Comparison of ENCODE assay signal across 1 cellular context in the genomic region with DNA sequence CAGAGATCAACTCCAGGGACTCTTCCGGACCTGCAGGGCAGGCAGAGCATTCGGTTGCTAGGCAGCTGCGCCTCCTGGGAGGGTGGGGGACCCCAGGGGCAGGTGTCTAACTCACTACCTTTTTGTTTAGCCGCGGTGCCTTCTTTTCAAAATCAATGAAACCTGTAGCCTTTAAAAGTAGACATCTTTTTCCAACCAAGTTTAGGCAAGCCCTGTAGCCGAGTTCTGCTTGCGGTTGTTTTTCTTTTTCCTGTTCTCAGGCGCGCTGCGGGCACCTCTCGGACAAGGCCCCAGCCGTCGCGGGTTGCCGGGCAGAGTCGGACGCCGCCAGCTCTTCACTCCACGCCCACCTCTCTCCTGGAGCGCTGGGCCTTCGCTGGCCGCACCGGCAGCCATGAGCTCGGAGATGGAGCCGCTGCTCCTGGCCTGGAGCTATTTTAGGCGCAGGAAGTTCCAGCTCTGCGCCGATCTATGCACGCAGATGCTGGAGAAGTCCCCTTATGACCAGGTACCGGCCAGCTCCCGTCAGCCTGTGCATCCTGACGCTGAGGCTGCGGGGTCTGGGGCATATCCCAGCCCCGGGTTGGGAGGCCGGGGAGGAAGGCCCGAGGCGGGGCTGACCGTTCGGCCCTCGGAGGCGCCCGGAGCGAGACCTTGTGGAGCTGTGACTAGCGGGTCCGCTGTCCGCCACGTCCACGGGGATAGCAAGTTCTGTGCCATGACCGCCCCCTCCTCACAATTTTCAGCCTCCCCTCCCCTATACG.
TF ChIP-seq lines count a peak whose summit lies in the region.

A gene (plus strand): TSS at position 338 of the 764 bp plus-strand sequence. CDS start 57 bp downstream, at position 395.

TF ChIP-seq in HepG2, 621 proteins besides CTCF, POLR2A, EP300 and RAD21 (continued from another document and continues in another):
- TF ChIP-seq, protein P1, sequence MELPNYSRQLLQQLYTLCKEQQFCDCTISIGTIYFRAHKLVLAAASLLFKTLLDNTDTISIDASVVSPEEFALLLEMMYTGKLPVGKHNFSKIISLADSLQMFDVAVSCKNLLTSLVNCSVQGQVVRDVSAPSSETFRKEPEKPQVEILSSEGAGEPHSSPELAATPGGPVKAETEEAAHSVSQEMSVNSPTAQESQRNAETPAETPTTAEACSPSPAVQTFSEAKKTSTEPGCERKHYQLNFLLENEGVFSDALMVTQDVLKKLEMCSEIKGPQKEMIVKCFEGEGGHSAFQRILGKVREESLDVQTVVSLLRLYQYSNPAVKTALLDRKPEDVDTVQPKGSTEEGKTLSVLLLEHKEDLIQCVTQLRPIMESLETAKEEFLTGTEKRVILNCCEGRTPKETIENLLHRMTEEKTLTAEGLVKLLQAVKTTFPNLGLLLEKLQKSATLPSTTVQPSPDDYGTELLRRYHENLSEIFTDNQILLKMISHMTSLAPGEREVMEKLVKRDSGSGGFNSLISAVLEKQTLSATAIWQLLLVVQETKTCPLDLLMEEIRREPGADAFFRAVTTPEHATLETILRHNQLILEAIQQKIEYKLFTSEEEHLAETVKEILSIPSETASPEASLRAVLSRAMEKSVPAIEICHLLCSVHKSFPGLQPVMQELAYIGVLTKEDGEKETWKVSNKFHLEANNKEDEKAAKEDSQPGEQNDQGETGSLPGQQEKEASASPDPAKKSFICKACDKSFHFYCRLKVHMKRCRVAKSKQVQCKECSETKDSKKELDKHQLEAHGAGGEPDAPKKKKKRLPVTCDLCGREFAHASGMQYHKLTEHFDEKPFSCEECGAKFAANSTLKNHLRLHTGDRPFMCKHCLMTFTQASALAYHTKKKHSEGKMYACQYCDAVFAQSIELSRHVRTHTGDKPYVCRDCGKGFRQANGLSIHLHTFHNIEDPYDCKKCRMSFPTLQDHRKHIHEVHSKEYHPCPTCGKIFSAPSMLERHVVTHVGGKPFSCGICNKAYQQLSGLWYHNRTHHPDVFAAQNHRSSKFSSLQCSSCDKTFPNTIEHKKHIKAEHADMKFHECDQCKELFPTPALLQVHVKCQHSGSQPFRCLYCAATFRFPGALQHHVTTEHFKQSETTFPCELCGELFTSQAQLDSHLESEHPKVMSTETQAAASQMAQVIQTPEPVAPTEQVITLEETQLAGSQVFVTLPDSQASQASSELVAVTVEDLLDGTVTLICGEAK (IDR thresholded peaks at IDR 0.05) = no peak
- TF ChIP-seq, protein P1 (CRISPR knock-in tag; IDR thresholded peaks at IDR 0.05) = peak; percentile 84; the same call in 1 of the 2 replicates
- TF ChIP-seq ZNF136 (CRISPR knock-in tag; IDR thresholded peaks at IDR 0.05; ENCODE audit: low read depth) = 0 out of 2 replicates have a peak, but pooled peaks have one; percentile 52
- TF ChIP-seq, protein P2, sequence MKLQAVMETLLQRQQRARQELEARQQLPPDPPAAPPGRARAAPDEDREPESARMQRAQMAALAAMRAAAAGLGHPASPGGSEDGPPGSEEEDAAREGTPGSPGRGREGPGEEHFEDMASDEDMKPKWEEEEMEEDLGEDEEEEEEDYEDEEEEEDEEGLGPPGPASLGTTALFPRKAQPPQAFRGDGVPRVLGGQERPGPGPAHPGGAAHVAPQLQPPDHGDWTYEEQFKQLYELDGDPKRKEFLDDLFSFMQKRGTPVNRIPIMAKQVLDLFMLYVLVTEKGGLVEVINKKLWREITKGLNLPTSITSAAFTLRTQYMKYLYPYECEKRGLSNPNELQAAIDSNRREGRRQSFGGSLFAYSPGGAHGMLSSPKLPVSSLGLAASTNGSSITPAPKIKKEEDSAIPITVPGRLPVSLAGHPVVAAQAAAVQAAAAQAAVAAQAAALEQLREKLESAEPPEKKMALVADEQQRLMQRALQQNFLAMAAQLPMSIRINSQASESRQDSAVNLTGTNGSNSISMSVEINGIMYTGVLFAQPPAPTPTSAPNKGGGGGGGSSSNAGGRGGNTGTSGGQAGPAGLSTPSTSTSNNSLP (IDR thresholded peaks at IDR 0.05; ENCODE audit: low read depth, low read length) = 0 out of 2 replicates have a peak, but pooled peaks have one; percentile 9
- no peak for TF ChIP-seq ZNF326 (CRISPR knock-in tag; IDR thresholded peaks at IDR 0.05; ENCODE audit: borderline replicate concordance)
- TF ChIP-seq, protein P3, sequence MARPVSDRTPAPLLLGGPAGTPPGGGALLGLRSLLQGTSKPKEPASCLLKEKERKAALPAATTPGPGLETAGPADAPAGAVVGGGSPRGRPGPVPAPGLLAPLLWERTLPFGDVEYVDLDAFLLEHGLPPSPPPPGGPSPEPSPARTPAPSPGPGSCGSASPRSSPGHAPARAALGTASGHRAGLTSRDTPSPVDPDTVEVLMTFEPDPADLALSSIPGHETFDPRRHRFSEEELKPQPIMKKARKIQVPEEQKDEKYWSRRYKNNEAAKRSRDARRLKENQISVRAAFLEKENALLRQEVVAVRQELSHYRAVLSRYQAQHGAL (CRISPR knock-in tag; IDR thresholded peaks at IDR 0.05; ENCODE audit: not compliant biosample characterization) = peak; percentile 82
- no peak for TF ChIP-seq STAT5B (CRISPR knock-in tag; IDR thresholded peaks at IDR 0.05)
- TF ChIP-seq, protein P4, sequence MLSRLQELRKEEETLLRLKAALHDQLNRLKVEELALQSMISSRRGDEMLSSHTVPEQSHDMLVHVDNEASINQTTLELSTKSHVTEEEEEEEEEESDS (CRISPR knock-in tag; IDR thresholded peaks at IDR 0.05; ENCODE audit: borderline replicate concordance) = no peak
- no peak for TF ChIP-seq NPAS2 (CRISPR knock-in tag; IDR thresholded peaks at IDR 0.05; ENCODE audit: borderline replicate concordance)
- TF ChIP-seq FOXO1 (CRISPR knock-in tag; IDR thresholded peaks at IDR 0.05) = peak; percentile 30; the same call in 1 of the 2 replicates
- peak; percentile 65; the same call in 1 of the 2 replicates for TF ChIP-seq PITX1 (CRISPR knock-in tag; IDR thresholded peaks at IDR 0.05)
- no peak for TF ChIP-seq ZNF672 (CRISPR knock-in tag; IDR thresholded peaks at IDR 0.05)
- TF ChIP-seq, protein P5, sequence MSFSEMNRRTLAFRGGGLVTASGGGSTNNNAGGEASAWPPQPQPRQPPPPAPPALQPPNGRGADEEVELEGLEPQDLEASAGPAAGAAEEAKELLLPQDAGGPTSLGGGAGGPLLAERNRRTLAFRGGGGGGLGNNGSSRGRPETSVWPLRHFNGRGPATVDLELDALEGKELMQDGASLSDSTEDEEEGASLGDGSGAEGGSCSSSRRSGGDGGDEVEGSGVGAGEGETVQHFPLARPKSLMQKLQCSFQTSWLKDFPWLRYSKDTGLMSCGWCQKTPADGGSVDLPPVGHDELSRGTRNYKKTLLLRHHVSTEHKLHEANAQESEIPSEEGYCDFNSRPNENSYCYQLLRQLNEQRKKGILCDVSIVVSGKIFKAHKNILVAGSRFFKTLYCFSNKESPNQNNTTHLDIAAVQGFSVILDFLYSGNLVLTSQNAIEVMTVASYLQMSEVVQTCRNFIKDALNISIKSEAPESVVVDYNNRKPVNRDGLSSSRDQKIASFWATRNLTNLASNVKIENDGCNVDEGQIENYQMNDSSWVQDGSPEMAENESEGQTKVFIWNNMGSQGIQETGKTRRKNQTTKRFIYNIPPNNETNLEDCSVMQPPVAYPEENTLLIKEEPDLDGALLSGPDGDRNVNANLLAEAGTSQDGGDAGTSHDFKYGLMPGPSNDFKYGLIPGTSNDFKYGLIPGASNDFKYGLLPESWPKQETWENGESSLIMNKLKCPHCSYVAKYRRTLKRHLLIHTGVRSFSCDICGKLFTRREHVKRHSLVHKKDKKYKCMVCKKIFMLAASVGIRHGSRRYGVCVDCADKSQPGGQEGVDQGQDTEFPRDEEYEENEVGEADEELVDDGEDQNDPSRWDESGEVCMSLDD (CRISPR knock-in tag; IDR thresholded peaks at IDR 0.05; ENCODE audit: borderline replicate concordance) = no peak
- no peak for TF ChIP-seq MIER2 (CRISPR knock-in tag; IDR thresholded peaks at IDR 0.05)
- TF ChIP-seq, protein P6, sequence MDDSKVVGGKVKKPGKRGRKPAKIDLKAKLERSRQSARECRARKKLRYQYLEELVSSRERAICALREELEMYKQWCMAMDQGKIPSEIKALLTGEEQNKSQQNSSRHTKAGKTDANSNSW (CRISPR knock-in tag; IDR thresholded peaks at IDR 0.05; ENCODE audit: borderline replicate concordance) = no peak
- TF ChIP-seq ZNF510 (CRISPR knock-in tag; IDR thresholded peaks at IDR 0.05; ENCODE audit: low read depth) = no peak
- TF ChIP-seq PCBP1 (IDR thresholded peaks at IDR 0.05; ENCODE audit: borderline replicate concordance, low read depth, low read length) = no peak
- TF ChIP-seq ZNF225 (CRISPR knock-in tag; IDR thresholded peaks at IDR 0.05) = peak; percentile 95
- TF ChIP-seq ZNF230 (CRISPR knock-in tag; IDR thresholded peaks at IDR 0.05) = 0 out of 2 replicates have a peak, but pooled peaks have one; percentile 49
- TF ChIP-seq, protein P7, sequence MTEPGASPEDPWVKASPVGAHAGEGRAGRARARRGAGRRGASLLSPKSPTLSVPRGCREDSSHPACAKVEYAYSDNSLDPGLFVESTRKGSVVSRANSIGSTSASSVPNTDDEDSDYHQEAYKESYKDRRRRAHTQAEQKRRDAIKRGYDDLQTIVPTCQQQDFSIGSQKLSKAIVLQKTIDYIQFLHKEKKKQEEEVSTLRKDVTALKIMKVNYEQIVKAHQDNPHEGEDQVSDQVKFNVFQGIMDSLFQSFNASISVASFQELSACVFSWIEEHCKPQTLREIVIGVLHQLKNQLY (CRISPR knock-in tag; IDR thresholded peaks at IDR 0.05) = no peak
- no peak for TF ChIP-seq CCAR2 (optimal IDR thresholded peaks at IDR 0.05; ENCODE audit: low read depth, low read length)
- TF ChIP-seq ZMYM4 (CRISPR knock-in tag; IDR thresholded peaks at IDR 0.05) = peak; percentile 84
- no peak for TF ChIP-seq ZNF569 (CRISPR knock-in tag; IDR thresholded peaks at IDR 0.05; ENCODE audit: borderline replicate concordance)
- TF ChIP-seq SOX13 (IDR thresholded peaks at IDR 0.05) = 0 out of 2 replicates have a peak, but pooled peaks have one; percentile 11
- TF ChIP-seq SOX13 (CRISPR knock-in tag; conservative IDR thresholded peaks at IDR 0.05 in 1 of 2, IDR thresholded peaks at IDR 0.05 in 1 of 2) = peak in 1 of 2 experiments; percentile 48; a peak in 1 of 4 replicates
- TF ChIP-seq GFI1 (CRISPR knock-in tag; IDR thresholded peaks at IDR 0.05; ENCODE audit: borderline replicate concordance) = no peak
- TF ChIP-seq ZNF720 (CRISPR knock-in tag; IDR thresholded peaks at IDR 0.05) = no peak
- TF ChIP-seq, protein P8, sequence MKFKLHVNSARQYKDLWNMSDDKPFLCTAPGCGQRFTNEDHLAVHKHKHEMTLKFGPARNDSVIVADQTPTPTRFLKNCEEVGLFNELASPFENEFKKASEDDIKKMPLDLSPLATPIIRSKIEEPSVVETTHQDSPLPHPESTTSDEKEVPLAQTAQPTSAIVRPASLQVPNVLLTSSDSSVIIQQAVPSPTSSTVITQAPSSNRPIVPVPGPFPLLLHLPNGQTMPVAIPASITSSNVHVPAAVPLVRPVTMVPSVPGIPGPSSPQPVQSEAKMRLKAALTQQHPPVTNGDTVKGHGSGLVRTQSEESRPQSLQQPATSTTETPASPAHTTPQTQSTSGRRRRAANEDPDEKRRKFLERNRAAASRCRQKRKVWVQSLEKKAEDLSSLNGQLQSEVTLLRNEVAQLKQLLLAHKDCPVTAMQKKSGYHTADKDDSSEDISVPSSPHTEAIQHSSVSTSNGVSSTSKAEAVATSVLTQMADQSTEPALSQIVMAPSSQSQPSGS (CRISPR knock-in tag; IDR thresholded peaks at IDR 0.05) = no peak
- peak; percentile 80; the same call in 1 of the 2 replicates for TF ChIP-seq CCDC6 (CRISPR knock-in tag; IDR thresholded peaks at IDR 0.05)
- TF ChIP-seq, protein P9, sequence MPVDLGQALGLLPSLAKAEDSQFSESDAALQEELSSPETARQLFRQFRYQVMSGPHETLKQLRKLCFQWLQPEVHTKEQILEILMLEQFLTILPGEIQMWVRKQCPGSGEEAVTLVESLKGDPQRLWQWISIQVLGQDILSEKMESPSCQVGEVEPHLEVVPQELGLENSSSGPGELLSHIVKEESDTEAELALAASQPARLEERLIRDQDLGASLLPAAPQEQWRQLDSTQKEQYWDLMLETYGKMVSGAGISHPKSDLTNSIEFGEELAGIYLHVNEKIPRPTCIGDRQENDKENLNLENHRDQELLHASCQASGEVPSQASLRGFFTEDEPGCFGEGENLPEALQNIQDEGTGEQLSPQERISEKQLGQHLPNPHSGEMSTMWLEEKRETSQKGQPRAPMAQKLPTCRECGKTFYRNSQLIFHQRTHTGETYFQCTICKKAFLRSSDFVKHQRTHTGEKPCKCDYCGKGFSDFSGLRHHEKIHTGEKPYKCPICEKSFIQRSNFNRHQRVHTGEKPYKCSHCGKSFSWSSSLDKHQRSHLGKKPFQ (CRISPR knock-in tag; IDR thresholded peaks at IDR 0.05; ENCODE audit: insufficient replicate concordance) = peak; percentile 69
